Comparison of ENCODE assay signal across 8 cellular contexts in the genomic region with DNA sequence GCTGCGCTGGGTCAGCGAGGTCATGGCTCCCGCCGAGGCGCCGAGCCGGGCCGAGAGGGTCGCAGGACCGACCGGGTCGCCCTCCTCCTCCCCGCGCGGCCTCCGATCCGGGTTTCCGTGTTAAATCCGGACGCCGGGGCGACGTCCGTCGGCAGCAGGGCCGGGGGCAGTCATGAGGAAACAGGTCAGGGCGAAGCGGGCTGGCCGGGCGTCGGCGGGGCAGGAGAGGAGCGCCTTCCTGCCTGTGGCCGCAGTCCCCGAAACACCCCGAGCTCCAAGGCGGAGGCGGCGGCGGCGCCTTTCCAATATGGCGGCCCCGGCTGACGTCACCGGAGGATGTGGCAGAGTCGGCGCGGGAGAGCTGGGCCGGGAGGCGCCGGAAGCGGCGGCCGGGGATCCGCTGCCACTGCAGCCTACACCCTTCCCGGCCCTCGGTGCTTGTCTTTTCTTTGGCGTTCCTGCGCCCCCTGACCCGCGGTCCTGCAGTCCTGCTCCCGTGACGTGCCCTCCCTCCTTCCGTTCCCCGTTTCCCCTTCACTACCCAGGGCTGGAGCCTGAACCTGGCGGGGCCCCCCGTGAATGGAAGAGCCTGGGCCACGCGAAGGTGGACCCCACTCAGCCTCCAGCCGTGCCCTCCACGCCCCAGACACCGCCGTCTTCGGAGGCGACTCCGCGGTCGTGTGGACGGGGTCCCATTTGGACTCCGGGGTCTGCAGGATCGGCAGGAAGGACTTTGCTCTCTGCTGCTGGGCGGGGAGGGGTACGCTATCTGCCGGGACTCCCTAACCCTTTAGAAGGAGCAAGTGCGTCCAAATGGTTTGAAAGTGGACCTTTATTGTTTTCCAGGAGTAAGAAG. TPM values are rescaled to one million over a fixed set of nuclear protein-coding genes. Genes with fewer than 3 reads are reported as not detected.
DNase-seq lines count a peak whose midpoint lies in the region; ATAC-seq and FAIRE-seq lines count a peak whose summit lies in the region.

A gene (minus strand): TSS at position 309 of the 856 bp plus-strand sequence. CDS start 285 bp downstream, at position 24.

- peaks cover 19% of the 10 kb centered on the region for H3K4me1 Mint-ChIP-seq in T-helper 17 cell

- peaks cover 9% of the 10 kb centered on the region for H3K27me3 Mint-ChIP-seq in T-helper 17 cell

- H3K9me3 ChIP-seq in T-helper 17 cell (ENCODE audit: control insufficient read depth, low read length, poor library complexity, severe bottlenecking): no peaks in the 10 kb centered on the region

- ATAC-seq in GM18502 (IDR thresholded peaks at IDR 0.05; ENCODE audit: poor library complexity, unreplicated experiment): peak; percentile 85
- ATAC-seq in HG02943 (IDR thresholded peaks at IDR 0.05; ENCODE audit: low read depth, unreplicated experiment): peak; percentile 83
- ATAC-seq in T-helper 17 cell: peak; percentile 91
- peak; percentile 96 for ATAC-seq in left ventricle myocardium superior

- peak within 1 kb of the TSS; percentile 99 for H3K4me3 Mint-ChIP-seq in T-helper 17 cell

- intact Hi-C loops in left ventricle myocardium superior (cut with micrococcal nuclease): no loop called here

- peak within 1 kb of the TSS; percentile 98 for H3K27ac Mint-ChIP-seq in T-helper 17 cell

- peaks cover 3% of the 10 kb centered on the region for H3K36me3 Mint-ChIP-seq in T-helper 17 cell (ENCODE audit: low read depth)

- no peak for FAIRE-seq in urothelium cell line (lab: Jason Lieb, UNC)

- DNase-seq in NCI-H187 (lab: John Stamatoyannopoulos, UW): peak; percentile 79 to 89
- DNase-seq in T-helper 17 cell: peak; percentile 84 to 88 (median 86)
- DNase-seq in amygdala (lab: John Stamatoyannopoulos, UW): peak; percentile 28 to 91 (median 80)
- peak; percentile 98 for DNase-seq in left ventricle myocardium superior
- peak; percentile 49 for DNase-seq in pulmonary artery endothelial cell (ENCODE audit: low read depth, low spot score)
- peak; percentile 97 for DNase-seq in urothelium cell line (ENCODE audit: low spot score)

RNA-seq across cellular contexts. Expression of the gene that starts here (rescaled TPM):
- total RNA-seq in T-helper 17 cell (10 to 100 TPM; 59.1 to 61.9 TPM), left ventricle myocardium superior (41.2 TPM), pulmonary artery endothelial cell (63.4 and 67.5 TPM in 2 replicates)

Comparison
In these comparisons a context has a peak if more than half of its experiments do, and no peak if none do; other contexts are left out.
1. Peak in every context shown above with its lines: DNase-seq and ATAC-seq.